Comparison of ENCODE assay signal across 9 cellular contexts in the genomic region with DNA sequence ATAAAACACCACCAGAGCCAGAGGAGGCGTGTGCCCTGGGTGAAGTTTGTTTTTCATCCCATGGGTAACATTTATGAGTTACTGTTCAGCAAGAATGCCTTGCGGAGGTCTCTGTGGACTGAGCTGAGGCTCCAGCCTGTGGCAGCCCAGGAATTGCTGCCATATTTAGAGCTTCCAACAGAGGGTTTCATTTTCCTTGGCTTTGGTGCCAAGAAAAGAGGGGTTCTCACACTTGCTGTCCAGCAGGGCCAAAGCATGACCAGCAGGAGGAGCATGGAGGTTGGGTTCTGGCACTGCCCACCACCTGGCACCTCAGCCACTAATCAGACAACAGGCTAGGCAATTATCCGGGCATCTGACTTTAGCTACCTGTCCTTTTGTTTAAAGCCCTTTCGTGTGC. TPM values are rescaled to one million over a fixed set of nuclear protein-coding genes. Genes with fewer than 3 reads are reported as not detected.
DNase-seq lines count a peak whose midpoint lies in the region; ATAC-seq and TF ChIP-seq lines count a peak whose summit lies in the region.
"Had no signal": no experiment of that assay in that cellular context is flagged by ENCODE, and none has a peak within 500 bp of the region (broad histone marks: within the 10 kb centered on the region; RNA-seq: fewer than 3 reads in every experiment).

No MANE protein-coding gene starts in this region.

- H3K27ac ChIP-seq in GM23248 (peak overlapping the region; percentile 100), adrenal gland (peak overlapping the region in 4 of 5 donors; percentile 32 to 87 (median 56)), foreskin keratinocyte (peak overlapping the region; percentile 78), stomach smooth muscle (ENCODE audit: low read length) (peak overlapping the region; percentile 70)

- no peak for TF ChIP-seq POLR2A in adrenal gland (IDR thresholded peaks at IDR 0.05)

- H3F3A ChIP-seq in GM23248 (ENCODE audit: insufficient read depth): peaks cover 69% of the 10 kb centered on the region

- peaks cover 86% of the 10 kb centered on the region for H3K4me1 ChIP-seq in GM23248 (ENCODE audit: insufficient read depth)
- peaks cover 7 to 75% of the 10 kb centered on the region in 2 donors for H3K4me1 ChIP-seq in adrenal gland (replicated peaks in 1 of 2)
- peaks cover 56% of the 10 kb centered on the region for H3K4me1 ChIP-seq in foreskin keratinocyte
- peaks cover 59% of the 10 kb centered on the region for H3K4me1 ChIP-seq in stomach smooth muscle (ENCODE audit: control insufficient read depth, insufficient read depth, low read length)

- H3K36me3 Mint-ChIP-seq in activated T-helper 17 cell treated with anti-CD3 and anti-CD28 coated beads, Interleukin-2, amount 50 U/mL, for 72 hours (ENCODE audit: low read depth): no peaks in the 10 kb centered on the region

- 94 to 100% methylated on average over 4 of the region's 4 CpGs for WGBS in GM23248 (ENCODE audit: low coverage in 1 of 2, low lambda C conversion rate in 2 of 2, missing lambda C conversion rate in 2 of 2), 2 experiments
- 84 to 88% (median 86%) methylated on average over 4 of the region's 4 CpGs for WGBS in adrenal gland, 4 donors

- no peaks in the 10 kb centered on the region for H3K9me3 Mint-ChIP-seq in activated T-helper 17 cell treated with anti-CD3 and anti-CD28 coated beads, Interleukin-2, amount 50 U/mL, for 72 hours

- DNase-seq in GM23248 (peak; percentile 39), adrenal gland (no peak), foreskin keratinocyte (no peak)
- DNase-seq in activated naive CD4-positive, alpha-beta T cell (lab: John Stamatoyannopoulos, UW): no peak
- no peak for DNase-seq in NK-92 treated with Interleukin-12 subunit alpha and Interleukin-12 subunit beta, amount 100 ng/mL, for 24 hours (lab: John Stamatoyannopoulos, UW)
- DNase-seq: SHP77 treated with DMSO at 0.1 percent for 48 hours had no signal

- H3K4me3 ChIP-seq in GM23248: peak overlapping the region; percentile 46; the same call in 1 of the 2 replicates
- no peak overlapping the region for H3K4me3 ChIP-seq in adrenal gland
- H3K4me3 ChIP-seq in stomach smooth muscle (ENCODE audit: low read length in 2 of 2): peak overlapping the region in 1 of 2 donors; percentile 67

- ATAC-seq in foreskin keratinocyte: no peak
- ATAC-seq in activated T-helper 17 cell treated with anti-CD3 and anti-CD28 coated beads, Interleukin-2, amount 50 U/mL, for 72 hours (replicated peaks): no peak
- no peak for ATAC-seq in GM21381 (IDR thresholded peaks at IDR 0.05; ENCODE audit: unreplicated experiment)

- H3K4me2 ChIP-seq in GM23248 (ENCODE audit: unreplicated experiment): peak overlapping the region; percentile 63

- H2AFZ ChIP-seq in GM23248: no peak overlapping the region

- H3K4me3 Mint-ChIP-seq in activated T-helper 17 cell treated with anti-CD3 and anti-CD28 coated beads, Interleukin-2, amount 50 U/mL, for 72 hours: no peak overlapping the region

- peaks cover 59% of the 10 kb centered on the region for H3K79me2 ChIP-seq in GM23248 (ENCODE audit: insufficient read depth)

- H3K4me1 Mint-ChIP-seq in activated T-helper 17 cell treated with anti-CD3 and anti-CD28 coated beads, Interleukin-2, amount 50 U/mL, for 72 hours: peaks cover 4% of the 10 kb centered on the region

- H3K27me3 Mint-ChIP-seq in activated T-helper 17 cell treated with anti-CD3 and anti-CD28 coated beads, Interleukin-2, amount 50 U/mL, for 72 hours: peaks cover 15% of the 10 kb centered on the region

- TF ChIP-seq CTCF in adrenal gland (IDR thresholded peaks at IDR 0.05): peak in 3 of 6 experiments; percentile 15 to 32 (median 23)
- TF ChIP-seq CTCF in foreskin keratinocyte (conservative IDR thresholded peaks at IDR 0.05): peak; percentile 22

- no peaks in the 10 kb centered on the region for H4K20me1 ChIP-seq in GM23248 (ENCODE audit: insufficient read depth)

- peak overlapping the region; percentile 97 for H3K9ac ChIP-seq in GM23248
- H3K9ac ChIP-seq in stomach smooth muscle (ENCODE audit: low read length in 2 of 2): no peak overlapping the region

- intact Hi-C loops in adrenal gland (cut with DNase I): no loop called here

- no peaks in the 10 kb centered on the region for H3K9me3 ChIP-seq in GM23248 (ENCODE audit: low read depth)
- H3K9me3 ChIP-seq in adrenal gland (replicated peaks in 1 of 3): no peaks in the 10 kb centered on the region
- H3K9me3 ChIP-seq in stomach smooth muscle (ENCODE audit: control insufficient read depth in 2 of 2, low read length in 2 of 2): no peaks in the 10 kb centered on the region

- H3K9me2 ChIP-seq in GM23248 (ENCODE audit: insufficient read depth): no peaks in the 10 kb centered on the region

- H3K27me3 ChIP-seq in GM23248 (replicated peaks; ENCODE audit: insufficient read depth): no peaks in the 10 kb centered on the region
- no peaks in the 10 kb centered on the region for H3K27me3 ChIP-seq in adrenal gland
- no peaks in the 10 kb centered on the region for H3K27me3 ChIP-seq in foreskin keratinocyte
- H3K27me3 ChIP-seq in stomach smooth muscle (ENCODE audit: control insufficient read depth in 1 of 2, insufficient read depth in 2 of 2, low read length in 2 of 2): no peaks in the 10 kb centered on the region

- H3K36me3 ChIP-seq in GM23248 (ENCODE audit: low read depth): no peaks in the 10 kb centered on the region
- H3K36me3 ChIP-seq in adrenal gland (replicated peaks in 1 of 2): no peaks in the 10 kb centered on the region
- no peaks in the 10 kb centered on the region for H3K36me3 ChIP-seq in stomach smooth muscle (ENCODE audit: control insufficient read depth in 2 of 2, insufficient read depth in 2 of 2, low read length in 2 of 2)

- no peak overlapping the region for H3K27ac Mint-ChIP-seq in activated T-helper 17 cell treated with anti-CD3 and anti-CD28 coated beads, Interleukin-2, amount 50 U/mL, for 72 hours

- in situ Hi-C loops in GM23248 (cut with MboI): no loop called here

RNA-seq across cellular contexts. Expression of a gene that starts 36.7 kb away (rescaled TPM):
- 66.3 and 73.8 TPM in 2 replicates for total RNA-seq in GM23248 (2014; rRNA removed; shearing (Covaris generic))
- 45.2 and 47.5 TPM in 2 replicates for polyA plus RNA-seq in GM23248 (2016; fragmentation: Nextera tagmentation; extraction: Ambion mirVana)
- total RNA-seq in adrenal gland: 100 to 1,000 TPM; 124 to 307 (median 237) TPM
- polyA plus RNA-seq in adrenal gland: 100 to 1,000 TPM in 1 of 3 donors, 10 to 100 TPM in 2; 62.0 to 178 (median 65.2) TPM
- 23.3 and 47.3 TPM in 2 replicates for total RNA-seq in foreskin keratinocyte
- polyA plus RNA-seq in foreskin keratinocyte: 13.0 and 28.2 TPM in 2 replicates
- 100 to 1,000 TPM in 1 of 2 donors, 10 to 100 TPM in 1; 53.7 to 210 TPM for total RNA-seq in activated T-helper 17 cell treated with anti-CD3 and anti-CD28 coated beads, Interleukin-2, amount 50 U/mL, for 72 hours
